35 cellular contexts compared by ENCODE assay signal in genomic region chr5:175900131-175900530, GRCh38. TPM values are rescaled to one million over a fixed set of nuclear protein-coding genes. Genes with fewer than 3 reads are reported as not detected.
"Had no signal": no experiment of that assay in that cellular context is flagged by ENCODE, and none has a peak within 500 bp of the region (broad histone marks: within the 10 kb centered on the region; RNA-seq: fewer than 3 reads in every experiment).

No MANE protein-coding gene starts in this region.

- H3K4me3 ChIP-seq: hepatocyte, left ventricle myocardium inferior, mucosa of descending colon, right atrium auricular region, right lobe of liver, smooth muscle cell, stomach, testis, thyroid gland, transverse colon, upper lobe of left lung, vagina had no signal

- H3K4me3 Mint-ChIP-seq: memory B cell; naive thymus-derived CD4-positive, alpha-beta T cell; nephron progenitor cell; stimulated activated naive B cell treated with anti-CD40 and anti-IgM and Interleukin-4, amounts not matched to agents 10 μg/mL and 1 μg/mL and 100 μg/mL, for 72 hours had no signal

- H3K27me3 Mint-ChIP-seq: memory B cell had no signal

- H2AFZ ChIP-seq: hepatocyte, parathyroid adenoma had no signal

- H3K4me2 ChIP-seq: hepatocyte, smooth muscle cell had no signal

- H3K36me3 ChIP-seq: left ventricle myocardium inferior, right atrium auricular region, right lobe of liver, stomach, thyroid gland, transverse colon, upper lobe of left lung, vagina had no signal

- DNase-seq: islet precursor cell; left ventricle myocardium inferior; midbrain; mucosa of descending colon; naive thymus-derived CD4-positive, alpha-beta T cell; nephron progenitor cell; nucleus accumbens; right lobe of liver; stimulated activated CD4-positive, alpha-beta T cell treated with anti-CD3 and anti-CD28 coated beads, Interleukin-1b, Interleukin-23, amount 100 ng/mL, for 48 hours; stimulated activated CD4-positive, alpha-beta T cell treated with anti-CD3 and anti-CD28 coated beads, Interleukin-2, amount 100 ng/mL, for 48 hours; stimulated activated CD4-positive, alpha-beta T cell treated with anti-CD3 and anti-CD28 coated beads, Interleukin-4, amount 100 ng/mL, for 4 hours; stimulated activated CD8-positive, alpha-beta memory T cell treated with anti-CD3 and anti-CD28 coated beads, Interleukin-4, amount 100 ng/mL, for 48 hours; stimulated activated naive B cell treated with anti-CD40 and anti-IgM and Interleukin-4, amounts not matched to agents 10 μg/mL and 1 μg/mL and 100 μg/mL, for 72 hours; stimulated activated naive CD8-positive, alpha-beta T cell treated with anti-CD3 and anti-CD28 coated beads, Interleukin-15, Interleukin-2, amounts not matched to agents 100 U/mL and 50 U/mL, for 24 hours; stomach; testis; thyroid gland; transverse colon; upper lobe of left lung had no signal

- ATAC-seq: mucosa of descending colon; naive thymus-derived CD4-positive, alpha-beta T cell; right lobe of liver; stimulated activated naive B cell treated with anti-CD40 and anti-IgM and Interleukin-4, amounts not matched to agents 10 μg/mL and 1 μg/mL and 100 μg/mL, for 72 hours; stimulated activated naive CD8-positive, alpha-beta T cell treated with anti-CD3 and anti-CD28 coated beads, Interleukin-15, Interleukin-2, amounts not matched to agents 100 U/mL and 50 U/mL, for 24 hours had no signal

- H3K27me3 ChIP-seq: hepatocyte, right atrium auricular region, right lobe of liver, testis, thyroid gland, transverse colon, upper lobe of left lung, vagina had no signal

- H3K9me3 Mint-ChIP-seq: memory B cell; naive thymus-derived CD4-positive, alpha-beta T cell; nephron progenitor cell; stimulated activated naive B cell treated with anti-CD40 and anti-IgM and Interleukin-4, amounts not matched to agents 10 μg/mL and 1 μg/mL and 100 μg/mL, for 72 hours had no signal

- H3K4me1 ChIP-seq: left ventricle myocardium inferior, right lobe of liver, testis, thyroid gland, transverse colon, upper lobe of left lung, vagina had no signal

- H3K27ac ChIP-seq: hepatocyte, left ventricle myocardium inferior, parathyroid adenoma, right atrium auricular region, right lobe of liver, stomach, testis, thyroid gland, transverse colon, upper lobe of left lung, vagina had no signal

- H3K79me2 ChIP-seq: hepatocyte, parathyroid adenoma had no signal

- H3K9ac ChIP-seq: parathyroid adenoma had no signal

- H3K9me3 ChIP-seq: left ventricle myocardium inferior, mucosa of descending colon, right atrium auricular region, right lobe of liver, stomach, testis, thyroid gland, transverse colon, upper lobe of left lung, vagina had no signal

- H3K27ac Mint-ChIP-seq: memory B cell; naive thymus-derived CD4-positive, alpha-beta T cell; nephron progenitor cell; stimulated activated naive B cell treated with anti-CD40 and anti-IgM and Interleukin-4, amounts not matched to agents 10 μg/mL and 1 μg/mL and 100 μg/mL, for 72 hours had no signal

RNA-seq across cellular contexts. Expression of gene CPLX2, which starts 28.8 kb away (rescaled TPM):
- total RNA-seq: kidney epithelial cell; left ventricle myocardium inferior; lower leg skin; lung microvascular endothelial cell; mesenteric fat pad; myocyte; naive thymus-derived CD4-positive, alpha-beta T cell; osteocyte; posterior vena cava; pulmonary artery endothelial cell; renal cortical epithelial cell; right atrium auricular region; skeletal muscle tissue; smooth muscle cell had no signal
